Comparison of ENCODE assay signal across 10 cellular contexts in the genomic region with DNA sequence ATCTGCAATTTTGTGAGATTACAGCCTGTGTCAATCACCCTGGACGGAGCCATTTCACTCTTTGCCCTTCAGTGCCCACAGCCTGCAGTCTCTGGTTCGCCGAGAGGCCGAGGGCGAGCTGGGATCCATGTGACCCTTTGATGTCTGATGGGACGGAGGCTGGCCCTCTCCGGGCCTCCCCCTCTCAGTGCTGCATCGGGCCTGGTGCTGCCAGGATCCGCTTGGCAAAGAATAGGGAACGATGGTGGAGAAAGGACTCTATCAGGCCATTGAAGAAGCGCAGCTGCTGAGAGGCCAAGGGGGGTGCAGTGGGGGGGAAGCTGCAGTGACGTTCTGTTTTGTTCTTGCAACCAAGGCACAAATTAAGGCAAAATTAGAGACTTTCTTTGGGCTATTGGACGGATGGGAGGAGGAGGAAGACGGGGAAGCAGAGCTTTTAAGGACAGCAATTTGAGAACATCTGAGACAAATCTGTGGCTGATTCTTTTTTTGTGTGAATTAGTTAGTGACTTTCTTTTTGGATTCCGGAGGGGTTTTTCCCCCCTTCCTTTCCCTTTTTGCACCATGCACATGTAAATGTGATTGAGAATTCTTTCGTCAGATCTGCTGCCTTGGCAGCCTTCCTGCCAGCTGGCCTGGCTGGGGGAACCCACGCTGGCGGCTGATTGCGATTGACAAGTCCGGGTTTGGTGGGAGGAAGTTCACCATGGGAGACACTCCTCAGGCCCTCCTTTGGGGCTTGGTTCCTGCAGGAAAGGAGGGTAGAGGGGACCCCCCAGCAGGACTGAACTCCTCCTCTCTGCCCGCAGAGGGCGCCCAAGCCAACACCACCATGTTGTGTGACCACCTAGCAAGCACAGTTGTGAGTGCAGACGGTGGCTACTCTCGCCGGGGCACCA.
DNase-seq lines count a peak whose midpoint lies in the region; ATAC-seq and TF ChIP-seq lines count a peak whose summit lies in the region.
"Had no signal": no experiment of that assay in that cellular context is flagged by ENCODE, and none has a peak within 500 bp of the region (broad histone marks: within the 10 kb centered on the region; RNA-seq: fewer than 3 reads in every experiment).

No MANE protein-coding gene starts in this region.

- H3K27me3 Mint-ChIP-seq in activated T-helper 17 cell treated with anti-CD3 and anti-CD28 coated beads, Interleukin-2, amount 50 U/mL, for 72 hours: peaks cover 3% of the 10 kb centered on the region

- H3K36me3 ChIP-seq in left ventricle myocardium inferior: no peaks in the 10 kb centered on the region
- H3K36me3 ChIP-seq in heart left ventricle: no peaks in the 10 kb centered on the region
- H3K36me3 ChIP-seq in OCI-LY7 (ENCODE audit: insufficient read depth, low read length): no peaks in the 10 kb centered on the region
- H3K36me3 ChIP-seq in hepatocyte (replicated peaks; ENCODE audit: insufficient read depth, low read depth): no peaks in the 10 kb centered on the region

- ATAC-seq in heart left ventricle: no peak
- no peak for ATAC-seq in GM21723 (IDR thresholded peaks at IDR 0.05; ENCODE audit: unreplicated experiment)
- no peak for ATAC-seq in activated T-helper 17 cell treated with anti-CD3 and anti-CD28 coated beads, Interleukin-2, amount 50 U/mL, for 72 hours (replicated peaks)
- ATAC-seq: body of pancreas had no signal

- CTCF ChIA-PET in OCI-LY7 (lab: Charles Lee; ENCODE audit: unreplicated experiment): no interaction called here

- no TSS peak for BruUV-seq in OCI-LY7 (replicated peaks; lab: Mats Ljungman, UMichigan)

- no peak overlapping the region for H2AFZ ChIP-seq in OCI-LY7 (ENCODE audit: low read length)
- no peak overlapping the region for H2AFZ ChIP-seq in hepatocyte

- H3K4me1 ChIP-seq in left ventricle myocardium inferior: no peaks in the 10 kb centered on the region
- no peaks in the 10 kb centered on the region for H3K4me1 ChIP-seq in heart left ventricle
- no peaks in the 10 kb centered on the region for H3K4me1 ChIP-seq in OCI-LY7 (ENCODE audit: insufficient read depth, low read length, poor library complexity, severe bottlenecking)
- H3K4me1 ChIP-seq in hepatocyte (ENCODE audit: insufficient read depth): no peaks in the 10 kb centered on the region
- H3K4me1 ChIP-seq: body of pancreas had no signal

- H3K27ac Mint-ChIP-seq in activated T-helper 17 cell treated with anti-CD3 and anti-CD28 coated beads, Interleukin-2, amount 50 U/mL, for 72 hours: no peak overlapping the region

- H3K4me3 Mint-ChIP-seq in activated T-helper 17 cell treated with anti-CD3 and anti-CD28 coated beads, Interleukin-2, amount 50 U/mL, for 72 hours: no peak overlapping the region

- H4K20me1 ChIP-seq in OCI-LY7 (ENCODE audit: insufficient read depth, low read length): no peaks in the 10 kb centered on the region
- no peaks in the 10 kb centered on the region for H4K20me1 ChIP-seq in hepatocyte (ENCODE audit: insufficient read depth, poor library complexity, severe bottlenecking)

- peaks cover 87% of the 10 kb centered on the region for H3K27me3 ChIP-seq in left ventricle myocardium inferior (ENCODE audit: low read depth)
- H3K27me3 ChIP-seq in heart left ventricle: peaks cover 0 to 39% (median 0%) of the 10 kb centered on the region in 9 donors
- no peaks in the 10 kb centered on the region for H3K27me3 ChIP-seq in hepatocyte
- H3K27me3 ChIP-seq: body of pancreas had no signal

- H3K4me2 ChIP-seq in OCI-LY7 (ENCODE audit: low read length): no peak overlapping the region
- H3K4me2 ChIP-seq in hepatocyte: no peak overlapping the region

- H3K27ac ChIP-seq in left ventricle myocardium inferior (replicated peaks) (no peak overlapping the region), heart left ventricle (no peak overlapping the region), OCI-LY7 (ENCODE audit: low read depth, low read length, poor library complexity, severe bottlenecking) (no peak overlapping the region), hepatocyte (no peak overlapping the region), temporal lobe (ENCODE audit: low read depth, low read length) (peak overlapping the region; percentile 100)
- H3K27ac ChIP-seq: body of pancreas had no signal

- H3K36me3 Mint-ChIP-seq in activated T-helper 17 cell treated with anti-CD3 and anti-CD28 coated beads, Interleukin-2, amount 50 U/mL, for 72 hours (ENCODE audit: low read depth): no peaks in the 10 kb centered on the region

- H3K79me2 ChIP-seq in OCI-LY7 (ENCODE audit: insufficient read depth, low read depth, low read length) (no peaks in the 10 kb centered on the region), hepatocyte (no peaks in the 10 kb centered on the region)

- H3K9me2 ChIP-seq in OCI-LY7 (ENCODE audit: insufficient read depth, low read length) (no peaks in the 10 kb centered on the region), hepatocyte (replicated peaks; ENCODE audit: insufficient read depth) (no peaks in the 10 kb centered on the region)

- 43 to 53% (median 50%) methylated on average over 24 to 25 of the region's 25 CpGs for WGBS in heart left ventricle, 4 donors
- 71% methylated on average over 24 of the region's 25 CpGs for WGBS in hepatocyte (ENCODE audit: low lambda C conversion rate, missing lambda C conversion rate)

- POLR2A ChIA-PET in OCI-LY7 (lab: Charles Lee): no interaction called here

- H3K4me1 Mint-ChIP-seq in activated T-helper 17 cell treated with anti-CD3 and anti-CD28 coated beads, Interleukin-2, amount 50 U/mL, for 72 hours: no peaks in the 10 kb centered on the region

- no peak for TF ChIP-seq POLR2A in heart left ventricle (IDR thresholded peaks at IDR 0.05)

- DNase-seq in left ventricle myocardium inferior (peak; percentile 15), heart left ventricle (no peak), OCI-LY7 (ENCODE audit: low spot score) (peak; percentile 4), hepatocyte (ENCODE audit: low spot score) (no peak)
- no peak for DNase-seq in activated CD8-positive, alpha-beta memory T cell treated with anti-CD3 and anti-CD28 coated beads, Interleukin-2, amount 50 U/mL, for 48 hours
- DNase-seq: body of pancreas, Right ventricle myocardium superior had no signal

- peak; percentile 31 for TF ChIP-seq CTCF in left ventricle myocardium inferior (IDR thresholded peaks at IDR 0.05; ENCODE audit: borderline replicate concordance)
- peak in 6 of 12 donors; percentile 6 to 25 (median 15) for TF ChIP-seq CTCF in heart left ventricle (IDR thresholded peaks at IDR 0.05)
- peak; percentile 62 for TF ChIP-seq CTCF in OCI-LY7 (conservative IDR thresholded peaks at IDR 0.05; ENCODE audit: low read length)
- peak; percentile 24 for TF ChIP-seq CTCF in hepatocyte (IDR thresholded peaks at IDR 0.05; ENCODE audit: poor library complexity)

- intact Hi-C loops in left ventricle myocardium inferior (cut with micrococcal nuclease) (no loop called here), heart left ventricle (cut with DNase I) (loop anchor here in 4 of 10 donors (5.0 to 10.0 kb wide), 3 partner anchors 80 to 90 kb away; no protein-coding TSS in a partner anchor), OCI-LY7 (cut with micrococcal nuclease; ENCODE audit: unreplicated experiment) (no loop called here)

- H3K9me3 ChIP-seq in left ventricle myocardium inferior (replicated peaks) (peaks cover 15% of the 10 kb centered on the region), heart left ventricle (peaks cover 0 to 5% (median 0%) of the 10 kb centered on the region in 12 donors), OCI-LY7 (ENCODE audit: low read length) (no peaks in the 10 kb centered on the region), hepatocyte (ENCODE audit: low read depth) (no peaks in the 10 kb centered on the region)
- H3K9me3 ChIP-seq: body of pancreas had no signal

- H3K9me3 Mint-ChIP-seq in activated T-helper 17 cell treated with anti-CD3 and anti-CD28 coated beads, Interleukin-2, amount 50 U/mL, for 72 hours: peaks cover 8% of the 10 kb centered on the region

- H3K4me3 ChIP-seq in left ventricle myocardium inferior: no peak overlapping the region
- no peak overlapping the region for H3K4me3 ChIP-seq in heart left ventricle
- H3K4me3 ChIP-seq in OCI-LY7 (ENCODE audit: low read depth, low read length, poor library complexity, severe bottlenecking): no peak overlapping the region
- no peak overlapping the region for H3K4me3 ChIP-seq in hepatocyte
- H3K4me3 ChIP-seq: body of pancreas had no signal

Comparison
In these comparisons a context has a peak if more than half of its experiments do, and no peak if none do; other contexts are left out.
1. DNase-seq: peak in left ventricle myocardium inferior (single experiment) and OCI-LY7 (single experiment); none in heart left ventricle (0 of 5), hepatocyte (single experiment) and activated CD8-positive, alpha-beta memory T cell treated with anti-CD3 and anti-CD28 coated beads, Interleukin-2, amount 50 U/mL, for 48 hours (single experiment).